ENCODE assay signal across 14 cellular contexts in genomic region chr17:83144421-83145357, GRCh38.
DNase-seq lines count a peak whose midpoint lies in the region; ATAC-seq and TF ChIP-seq lines count a peak whose summit lies in the region.
"Had no signal": no experiment of that assay in that cellular context is flagged by ENCODE, and none has a peak within 500 bp of the region (broad histone marks: within the 10 kb centered on the region; RNA-seq: fewer than 3 reads in every experiment).

No MANE protein-coding gene starts in this region.

- H3K4me3 ChIP-seq in breast epithelium (no peak overlapping the region), choroid plexus epithelial cell (ENCODE audit: low read depth, low read length) (no peak overlapping the region), left lung (no peak overlapping the region), aorta (ENCODE audit: low read length in 2 of 2) (no peak overlapping the region)

- TF ChIP-seq CTCF in breast epithelium (IDR thresholded peaks at IDR 0.05), result no peak
- TF ChIP-seq CTCF in MCF 10A (IDR thresholded peaks at IDR 0.05; ENCODE audit: unreplicated experiment), result no peak
- TF ChIP-seq CTCF in choroid plexus epithelial cell (conservative IDR thresholded peaks at IDR 0.05; ENCODE audit: low read depth, low read length), result no peak
- TF ChIP-seq CTCF in left lung (IDR thresholded peaks at IDR 0.05), result no peak

- H3K9me3 ChIP-seq in breast epithelium (no peaks in the 10 kb centered on the region), left lung (peaks cover 0 to 3% of the 10 kb centered on the region in 2 donors), aorta (ENCODE audit: control insufficient read depth, low read length) (no peaks in the 10 kb centered on the region)

- no TSS peak for BruUV-seq in MCF 10A (replicated peaks; lab: Mats Ljungman, UMichigan)

- H3K27me3 ChIP-seq in breast epithelium, result no peaks in the 10 kb centered on the region
- H3K27me3 ChIP-seq in left lung, result no peaks in the 10 kb centered on the region
- no peaks in the 10 kb centered on the region for H3K27me3 ChIP-seq in aorta (ENCODE audit: control insufficient read depth in 1 of 2, insufficient read depth in 2 of 2, low read length in 1 of 2)

- H3K4me1 ChIP-seq in breast epithelium (no peaks in the 10 kb centered on the region), left lung (peaks cover 0 to 5% of the 10 kb centered on the region in 2 donors), aorta (ENCODE audit: control insufficient read depth in 1 of 2, insufficient read depth in 2 of 2, low read length in 2 of 2) (no peaks in the 10 kb centered on the region)

- H3K27ac ChIP-seq in breast epithelium (peak overlapping the region; percentile 35 to 68), left lung (no peak overlapping the region), aorta (ENCODE audit: low read depth in 1 of 2, low read length in 2 of 2) (no peak overlapping the region)

- DNase-seq in breast epithelium (ENCODE audit: low spot score in 2 of 2) (peak; percentile 16 to 46), MCF 10A (ENCODE audit: unreplicated experiment) (no peak), choroid plexus epithelial cell (ENCODE audit: low read depth) (peak; percentile 63), left lung (peak in 1 of 2 donors; percentile 68), aorta (peak in 1 of 2 donors; percentile 84), KG1 (lab: John Stamatoyannopoulos, UW) (no peak), NCI-H146 (lab: John Stamatoyannopoulos, UW) (no peak), DMS 273 treated with DMSO at 0.1 percent for 48 hours (lab: John Stamatoyannopoulos, UW) (no peak)
- DNase-seq: activated CD4-positive, alpha-beta T cell treated with anti-CD3 and anti-CD28 coated beads for 4 hours; activated naive CD4-positive, alpha-beta T cell treated with anti-CD3 and anti-CD28 coated beads for 36 hours; HCEC 1CT; KBM-7; NCI-H510A had no signal

- intact Hi-C loops in breast epithelium (cut with DNase I; ENCODE audit: low total_unique reads) (no loop called here), MCF 10A (cut with micrococcal nuclease) (no loop called here), left lung (cut with DNase I) (no loop called here), aorta (cut with DNase I) (no loop called here)

- POLR2A ChIA-PET in MCF 10A (lab: Yijun Ruan, JAX), result no interaction called here

- no peak for TF ChIP-seq POLR2A in breast epithelium (IDR thresholded peaks at IDR 0.05)

- peaks cover 16% of the 10 kb centered on the region for H3K9me3 Mint-ChIP-seq in MCF 10A (ENCODE audit: unreplicated experiment)

- CTCF ChIA-PET in MCF 10A (lab: Yijun Ruan, JAX), result interaction anchor here (0.6 kb wide), 1 partner anchor 98 kb away, joined by 3 read pairs; no protein-coding TSS in a partner anchor

- H3K27me3 Mint-ChIP-seq in MCF 10A (ENCODE audit: insufficient read depth, unreplicated experiment), result peaks cover 91% of the 10 kb centered on the region

- H3K27ac Mint-ChIP-seq in MCF 10A (ENCODE audit: low read depth, unreplicated experiment), result no peak overlapping the region
- H3K27ac Mint-ChIP-seq: activated naive CD4-positive, alpha-beta T cell treated with anti-CD3 and anti-CD28 coated beads for 36 hours; CD8-positive, alpha-beta T cell had no signal

- H3K4me3 Mint-ChIP-seq in MCF 10A (ENCODE audit: unreplicated experiment), result no peak overlapping the region
- H3K4me3 Mint-ChIP-seq: activated naive CD4-positive, alpha-beta T cell treated with anti-CD3 and anti-CD28 coated beads for 36 hours; CD8-positive, alpha-beta T cell had no signal

- H3K36me3 ChIP-seq in breast epithelium (no peaks in the 10 kb centered on the region), left lung (no peaks in the 10 kb centered on the region), aorta (ENCODE audit: control insufficient read depth in 1 of 2, insufficient read depth in 2 of 2, low read length in 1 of 2) (no peaks in the 10 kb centered on the region)

- WGBS in aorta, 2 donors, result 19 to 25% methylated on average over 16 of the region's 16 CpGs

- H3K36me3 Mint-ChIP-seq in MCF 10A (ENCODE audit: insufficient read depth, unreplicated experiment), result no peaks in the 10 kb centered on the region
- H3K36me3 Mint-ChIP-seq: CD8-positive, alpha-beta T cell had no signal

- ATAC-seq in left lung, result peak; percentile 59
- peak; percentile 57 for ATAC-seq in aorta (ENCODE audit: low FRiP score)
- ATAC-seq: CD8-positive, alpha-beta T cell had no signal

- no peaks in the 10 kb centered on the region for H3K4me1 Mint-ChIP-seq in MCF 10A (ENCODE audit: insufficient read depth, unreplicated experiment)

Comparison
In these comparisons a context has a peak if more than half of its experiments do, and no peak if none do; other contexts are left out.
1. DNase-seq: peak in breast epithelium (2 of 2) and choroid plexus epithelial cell (single experiment); none in MCF 10A (single experiment), KG1 (single experiment), NCI-H146 (single experiment) and DMS 273 treated with DMSO at 0.1 percent for 48 hours (single experiment).
2. H3K27ac ChIP-seq: peak in breast epithelium (2 of 2); none in left lung (0 of 2) and aorta (0 of 2).